Comparison of ENCODE assay signal across 15 cellular contexts in genomic region chr6:17365961-17366360, GRCh38. TPM values are rescaled to one million over a fixed set of nuclear protein-coding genes. Genes with fewer than 3 reads are reported as not detected.
A peak's percentile ranks its signal among the peaks of the same experiment; 100 is the strongest.
DNase-seq lines count a peak whose midpoint lies in the region; ATAC-seq and TF ChIP-seq lines count a peak whose summit lies in the region.
"Had no signal": no experiment of that assay in that cellular context is flagged by ENCODE, and none has a peak within 500 bp of the region (broad histone marks: within the 10 kb centered on the region; RNA-seq: fewer than 3 reads in every experiment).

No MANE protein-coding gene starts in this region.

- no peak for TF ChIP-seq CTCF in LNCaP clone FGC (IDR thresholded peaks at IDR 0.05; ENCODE audit: control insufficient read depth, extremely low read depth, insufficient read depth)

- DNase-seq in EH (ENCODE audit: low read depth) (peak; percentile 14), LNCaP clone FGC (ENCODE audit: low read depth) (peak; percentile 63), fibroblast of peridontal ligament (ENCODE audit: extremely low read depth) (peak; percentile 75), dermis blood vessel endothelial cell (no peak)
- no peak for DNase-seq in activated naive CD4-positive, alpha-beta T cell treated with anti-CD3 and anti-CD28 coated beads, Interleukin-2, amount 50 U/mL, for 16 hours
- DNase-seq: C1 segment of cervical spinal cord; CD4-positive, CD25-positive, alpha-beta regulatory T cell; CD8-positive, alpha-beta T cell; DMS 273 treated with DMSO at 0.1 percent for 48 hours; DMS79; GF-D8; GM23248; H9 had no signal

- no peak for ATAC-seq in GM19023 (IDR thresholded peaks at IDR 0.05; ENCODE audit: unreplicated experiment)
- ATAC-seq: CD8-positive, alpha-beta T cell; HCT116 had no signal

- H3K4me3 ChIP-seq in LNCaP clone FGC (ENCODE audit: low read depth, low read length), result no peak overlapping the region
- H3K4me3 ChIP-seq: GM23248 had no signal

RNA-seq across cellular contexts. Expression of gene CAP2, which starts 27.4 kb away (rescaled TPM):
- total RNA-seq in dermis blood vessel endothelial cell, result 2.6 and 3.3 TPM in 2 replicates
- total RNA-seq: CD4-positive, CD25-positive, alpha-beta regulatory T cell; CD8-positive, alpha-beta T cell had no signal

Comparison
In these comparisons a context has a peak if more than half of its experiments do, and no peak if none do; other contexts are left out.
1. DNase-seq: peak in EH (single experiment), LNCaP clone FGC (single experiment) and fibroblast of peridontal ligament (single experiment); none in activated naive CD4-positive, alpha-beta T cell treated with anti-CD3 and anti-CD28 coated beads, Interleukin-2, amount 50 U/mL, for 16 hours (single experiment) and dermis blood vessel endothelial cell (single experiment).